1 cellular context compared by ENCODE assay signal in the genomic region with DNA sequence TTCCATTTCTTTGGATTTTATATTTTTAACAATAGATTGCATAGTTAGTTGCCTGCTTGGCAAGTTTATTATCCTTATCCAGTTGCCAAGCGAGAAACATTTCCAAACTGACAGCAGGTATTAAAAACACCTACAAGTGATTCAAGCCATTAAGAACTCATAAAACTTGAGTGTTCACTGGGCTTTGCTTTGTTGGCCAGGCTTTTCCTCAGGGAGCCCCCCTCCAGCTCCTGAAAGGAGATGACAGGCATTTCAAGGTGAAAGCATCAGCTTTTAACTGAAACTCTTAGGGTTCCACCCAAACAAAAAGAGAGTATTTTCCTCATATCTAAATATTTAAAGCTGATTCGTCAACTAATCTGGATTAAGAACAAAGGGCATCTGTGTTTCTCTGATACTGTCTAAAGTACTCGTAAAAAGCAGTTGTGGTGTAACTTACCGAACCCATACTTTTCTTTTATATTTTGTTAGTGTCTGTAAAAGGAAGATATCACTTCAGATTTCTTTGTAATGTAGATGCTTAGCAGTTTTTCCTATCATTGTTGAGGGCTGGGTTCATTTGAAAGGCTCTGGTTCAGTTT.
TF ChIP-seq lines count a peak whose summit lies in the region.

No MANE protein-coding gene starts in this region.

TF ChIP-seq in WTC11, 78 proteins besides CTCF, POLR2A, EP300 and RAD21:
- TF ChIP-seq ZNF425 (CRISPR knock-in tag; conservative IDR thresholded peaks at IDR 0.05) (no peak), ARID4B (CRISPR knock-in tag; IDR thresholded peaks at IDR 0.05; ENCODE audit: borderline replicate concordance) (no peak), PRRX2 (CRISPR knock-in tag; IDR thresholded peaks at IDR 0.05) (no peak), TP53 (CRISPR knock-in tag; IDR thresholded peaks at IDR 0.05) (no peak), ZMAT4 (CRISPR knock-in tag; IDR thresholded peaks at IDR 0.05) (no peak), MXD4 (CRISPR knock-in tag; IDR thresholded peaks at IDR 0.05; ENCODE audit: borderline replicate concordance) (no peak), ESRRA (CRISPR knock-in tag; IDR thresholded peaks at IDR 0.05; ENCODE audit: borderline replicate concordance) (no peak), E2F5 (CRISPR knock-in tag; IDR thresholded peaks at IDR 0.05) (no peak), HMGA2 (CRISPR knock-in tag; IDR thresholded peaks at IDR 0.05) (no peak), ERG (CRISPR knock-in tag; IDR thresholded peaks at IDR 0.05) (no peak), NR3C1 (CRISPR knock-in tag; conservative IDR thresholded peaks at IDR 0.05; ENCODE audit: low read depth) (no peak), FOXK1 (CRISPR knock-in tag; IDR thresholded peaks at IDR 0.05) (no peak), IRF2 (CRISPR knock-in tag; IDR thresholded peaks at IDR 0.05; ENCODE audit: borderline replicate concordance, low read depth) (no peak), NFYB (CRISPR knock-in tag; conservative IDR thresholded peaks at IDR 0.05; ENCODE audit: low read depth) (no peak), IRF1 (CRISPR knock-in tag; IDR thresholded peaks at IDR 0.05) (no peak)
- TF ChIP-seq, protein P1, sequence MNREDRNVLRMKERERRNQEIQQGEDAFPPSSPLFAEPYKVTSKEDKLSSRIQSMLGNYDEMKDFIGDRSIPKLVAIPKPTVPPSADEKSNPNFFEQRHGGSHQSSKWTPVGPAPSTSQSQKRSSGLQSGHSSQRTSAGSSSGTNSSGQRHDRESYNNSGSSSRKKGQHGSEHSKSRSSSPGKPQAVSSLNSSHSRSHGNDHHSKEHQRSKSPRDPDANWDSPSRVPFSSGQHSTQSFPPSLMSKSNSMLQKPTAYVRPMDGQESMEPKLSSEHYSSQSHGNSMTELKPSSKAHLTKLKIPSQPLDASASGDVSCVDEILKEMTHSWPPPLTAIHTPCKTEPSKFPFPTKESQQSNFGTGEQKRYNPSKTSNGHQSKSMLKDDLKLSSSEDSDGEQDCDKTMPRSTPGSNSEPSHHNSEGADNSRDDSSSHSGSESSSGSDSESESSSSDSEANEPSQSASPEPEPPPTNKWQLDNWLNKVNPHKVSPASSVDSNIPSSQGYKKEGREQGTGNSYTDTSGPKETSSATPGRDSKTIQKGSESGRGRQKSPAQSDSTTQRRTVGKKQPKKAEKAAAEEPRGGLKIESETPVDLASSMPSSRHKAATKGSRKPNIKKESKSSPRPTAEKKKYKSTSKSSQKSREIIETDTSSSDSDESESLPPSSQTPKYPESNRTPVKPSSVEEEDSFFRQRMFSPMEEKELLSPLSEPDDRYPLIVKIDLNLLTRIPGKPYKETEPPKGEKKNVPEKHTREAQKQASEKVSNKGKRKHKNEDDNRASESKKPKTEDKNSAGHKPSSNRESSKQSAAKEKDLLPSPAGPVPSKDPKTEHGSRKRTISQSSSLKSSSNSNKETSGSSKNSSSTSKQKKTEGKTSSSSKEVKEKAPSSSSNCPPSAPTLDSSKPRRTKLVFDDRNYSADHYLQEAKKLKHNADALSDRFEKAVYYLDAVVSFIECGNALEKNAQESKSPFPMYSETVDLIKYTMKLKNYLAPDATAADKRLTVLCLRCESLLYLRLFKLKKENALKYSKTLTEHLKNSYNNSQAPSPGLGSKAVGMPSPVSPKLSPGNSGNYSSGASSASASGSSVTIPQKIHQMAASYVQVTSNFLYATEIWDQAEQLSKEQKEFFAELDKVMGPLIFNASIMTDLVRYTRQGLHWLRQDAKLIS (CRISPR knock-in tag; IDR thresholded peaks at IDR 0.05; ENCODE audit: borderline replicate concordance) = no peak
- TF ChIP-seq, protein P2, sequence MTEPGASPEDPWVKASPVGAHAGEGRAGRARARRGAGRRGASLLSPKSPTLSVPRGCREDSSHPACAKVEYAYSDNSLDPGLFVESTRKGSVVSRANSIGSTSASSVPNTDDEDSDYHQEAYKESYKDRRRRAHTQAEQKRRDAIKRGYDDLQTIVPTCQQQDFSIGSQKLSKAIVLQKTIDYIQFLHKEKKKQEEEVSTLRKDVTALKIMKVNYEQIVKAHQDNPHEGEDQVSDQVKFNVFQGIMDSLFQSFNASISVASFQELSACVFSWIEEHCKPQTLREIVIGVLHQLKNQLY (CRISPR knock-in tag; IDR thresholded peaks at IDR 0.05) = no peak
- TF ChIP-seq, protein P3, sequence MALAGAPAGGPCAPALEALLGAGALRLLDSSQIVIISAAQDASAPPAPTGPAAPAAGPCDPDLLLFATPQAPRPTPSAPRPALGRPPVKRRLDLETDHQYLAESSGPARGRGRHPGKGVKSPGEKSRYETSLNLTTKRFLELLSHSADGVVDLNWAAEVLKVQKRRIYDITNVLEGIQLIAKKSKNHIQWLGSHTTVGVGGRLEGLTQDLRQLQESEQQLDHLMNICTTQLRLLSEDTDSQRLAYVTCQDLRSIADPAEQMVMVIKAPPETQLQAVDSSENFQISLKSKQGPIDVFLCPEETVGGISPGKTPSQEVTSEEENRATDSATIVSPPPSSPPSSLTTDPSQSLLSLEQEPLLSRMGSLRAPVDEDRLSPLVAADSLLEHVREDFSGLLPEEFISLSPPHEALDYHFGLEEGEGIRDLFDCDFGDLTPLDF (CRISPR knock-in tag; IDR thresholded peaks at IDR 0.05) = no peak
- TF ChIP-seq, protein P4, sequence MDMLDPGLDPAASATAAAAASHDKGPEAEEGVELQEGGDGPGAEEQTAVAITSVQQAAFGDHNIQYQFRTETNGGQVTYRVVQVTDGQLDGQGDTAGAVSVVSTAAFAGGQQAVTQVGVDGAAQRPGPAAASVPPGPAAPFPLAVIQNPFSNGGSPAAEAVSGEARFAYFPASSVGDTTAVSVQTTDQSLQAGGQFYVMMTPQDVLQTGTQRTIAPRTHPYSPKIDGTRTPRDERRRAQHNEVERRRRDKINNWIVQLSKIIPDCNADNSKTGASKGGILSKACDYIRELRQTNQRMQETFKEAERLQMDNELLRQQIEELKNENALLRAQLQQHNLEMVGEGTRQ (CRISPR knock-in tag; IDR thresholded peaks at IDR 0.05) = no peak
- TF ChIP-seq, protein P5, sequence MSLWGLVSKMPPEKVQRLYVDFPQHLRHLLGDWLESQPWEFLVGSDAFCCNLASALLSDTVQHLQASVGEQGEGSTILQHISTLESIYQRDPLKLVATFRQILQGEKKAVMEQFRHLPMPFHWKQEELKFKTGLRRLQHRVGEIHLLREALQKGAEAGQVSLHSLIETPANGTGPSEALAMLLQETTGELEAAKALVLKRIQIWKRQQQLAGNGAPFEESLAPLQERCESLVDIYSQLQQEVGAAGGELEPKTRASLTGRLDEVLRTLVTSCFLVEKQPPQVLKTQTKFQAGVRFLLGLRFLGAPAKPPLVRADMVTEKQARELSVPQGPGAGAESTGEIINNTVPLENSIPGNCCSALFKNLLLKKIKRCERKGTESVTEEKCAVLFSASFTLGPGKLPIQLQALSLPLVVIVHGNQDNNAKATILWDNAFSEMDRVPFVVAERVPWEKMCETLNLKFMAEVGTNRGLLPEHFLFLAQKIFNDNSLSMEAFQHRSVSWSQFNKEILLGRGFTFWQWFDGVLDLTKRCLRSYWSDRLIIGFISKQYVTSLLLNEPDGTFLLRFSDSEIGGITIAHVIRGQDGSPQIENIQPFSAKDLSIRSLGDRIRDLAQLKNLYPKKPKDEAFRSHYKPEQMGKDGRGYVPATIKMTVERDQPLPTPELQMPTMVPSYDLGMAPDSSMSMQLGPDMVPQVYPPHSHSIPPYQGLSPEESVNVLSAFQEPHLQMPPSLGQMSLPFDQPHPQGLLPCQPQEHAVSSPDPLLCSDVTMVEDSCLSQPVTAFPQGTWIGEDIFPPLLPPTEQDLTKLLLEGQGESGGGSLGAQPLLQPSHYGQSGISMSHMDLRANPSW (CRISPR knock-in tag; conservative IDR thresholded peaks at IDR 0.05; ENCODE audit: low read depth) = no peak
